ENCODE assay signal across 1 cellular context in genomic region chr20:44681796-44682566, GRCh38.
TF ChIP-seq lines count a peak whose summit lies in the region.

No MANE protein-coding gene starts in this region.

TF ChIP-seq in GM12878, 131 proteins besides CTCF, POLR2A, EP300 and RAD21:
- TF ChIP-seq NR2C2 (IDR thresholded peaks at IDR 0.05; ENCODE audit: borderline replicate concordance, control insufficient read depth, insufficient read length, low read depth) (peak; percentile 31), TAF1 (IDR thresholded peaks at IDR 0.05; ENCODE audit: borderline replicate concordance, low read depth, low read length) (no peak)
